In the genomic region with DNA sequence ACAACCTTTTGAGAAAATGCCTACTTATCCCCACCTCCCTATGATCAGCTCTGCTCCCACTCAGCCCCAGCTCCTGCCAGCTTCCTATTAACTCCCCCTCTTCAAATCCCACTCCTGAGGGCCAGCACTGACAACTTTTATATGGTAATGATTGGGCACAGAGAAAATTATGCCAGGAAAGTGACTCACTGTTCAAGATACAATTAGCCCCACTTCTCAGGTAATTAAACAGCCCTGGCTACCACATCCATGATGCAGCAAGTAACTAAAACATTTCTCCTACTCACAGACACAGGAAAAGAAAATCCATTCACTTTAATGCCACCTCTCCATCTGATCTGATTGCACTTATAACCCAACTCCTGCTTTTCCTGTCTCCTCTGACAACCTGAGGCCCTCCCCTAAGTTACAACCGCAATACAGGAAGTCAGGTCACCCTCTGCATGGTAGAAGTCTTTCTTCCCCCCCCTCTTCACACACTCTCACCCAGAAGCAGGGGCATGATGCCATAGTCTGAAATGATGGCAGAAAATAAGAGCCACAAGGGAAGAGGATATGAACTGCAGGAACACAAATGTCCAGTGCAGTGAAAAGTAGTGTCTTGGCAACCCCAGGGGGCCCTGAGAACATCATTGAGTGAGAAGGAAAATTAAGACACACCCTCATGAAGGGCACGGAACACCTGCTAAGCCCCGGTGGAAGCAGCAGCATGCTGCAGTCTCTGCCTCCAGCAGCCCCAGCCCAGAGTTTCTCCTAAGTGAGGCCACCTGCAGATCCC, we compare ENCODE assay signal across 8 cellular contexts. TPM values are rescaled to one million over a fixed set of nuclear protein-coding genes. Genes with fewer than 3 reads are reported as not detected.
DNase-seq lines count a peak whose midpoint lies in the region; ATAC-seq, FAIRE-seq and TF ChIP-seq lines count a peak whose summit lies in the region.

No MANE protein-coding gene starts in this region.

- intact Hi-C loops in thyroid gland (cut with DNase I): no loop called here

- no peaks in the 10 kb centered on the region for H3K27me3 Mint-ChIP-seq in activated T-helper 17 cell treated with anti-CD3 and anti-CD28 coated beads, Interleukin-2, amount 50 U/mL, for 72 hours

- TF ChIP-seq POLR2A in GM12892 (IDR thresholded peaks at IDR 0.05; ENCODE audit: low read depth, low read length) (no peak), thyroid gland (IDR thresholded peaks at IDR 0.05) (no peak)

- H3K4me3 Mint-ChIP-seq in activated T-helper 17 cell treated with anti-CD3 and anti-CD28 coated beads, Interleukin-2, amount 50 U/mL, for 72 hours: peak overlapping the region; percentile 52

- peak overlapping the region; percentile 14 for H3K27ac ChIP-seq in muscle layer of duodenum (ENCODE audit: low read length)
- no peak overlapping the region for H3K27ac ChIP-seq in thyroid gland

- H3K36me3 ChIP-seq in muscle layer of duodenum (ENCODE audit: control insufficient read depth in 1 of 2, insufficient read depth in 2 of 2, low read length in 2 of 2): no peaks in the 10 kb centered on the region
- no peaks in the 10 kb centered on the region for H3K36me3 ChIP-seq in thyroid gland

- no peaks in the 10 kb centered on the region for H3K9me3 ChIP-seq in muscle layer of duodenum (ENCODE audit: control insufficient read depth in 1 of 2, low read length in 2 of 2)
- no peaks in the 10 kb centered on the region for H3K9me3 ChIP-seq in thyroid gland

- H3K27ac Mint-ChIP-seq in activated T-helper 17 cell treated with anti-CD3 and anti-CD28 coated beads, Interleukin-2, amount 50 U/mL, for 72 hours: peak overlapping the region; percentile 51

- H3K4me3 ChIP-seq in muscle layer of duodenum (ENCODE audit: low read depth in 1 of 2, low read length in 2 of 2): no peak overlapping the region
- H3K4me3 ChIP-seq in thyroid gland (replicated peaks in 1 of 3): no peak overlapping the region

- H3K4me1 ChIP-seq in muscle layer of duodenum (ENCODE audit: control insufficient read depth in 1 of 2, insufficient read depth in 2 of 2, low read length in 2 of 2): peaks cover 0 to 19% of the 10 kb centered on the region in 2 donors
- H3K4me1 ChIP-seq in thyroid gland: peaks cover 8 to 16% of the 10 kb centered on the region in 2 donors

- ATAC-seq in activated T-helper 17 cell treated with anti-CD3 and anti-CD28 coated beads, Interleukin-2, amount 50 U/mL, for 72 hours (replicated peaks): peak; percentile 55
- no peak for ATAC-seq in omental fat pad (ENCODE audit: low FRiP score)

- H3K36me3 Mint-ChIP-seq in activated T-helper 17 cell treated with anti-CD3 and anti-CD28 coated beads, Interleukin-2, amount 50 U/mL, for 72 hours (ENCODE audit: low read depth): no peaks in the 10 kb centered on the region

- H3K27me3 ChIP-seq in muscle layer of duodenum (ENCODE audit: low read depth, low read length) (no peaks in the 10 kb centered on the region), thyroid gland (no peaks in the 10 kb centered on the region)

- H3K4me1 Mint-ChIP-seq in activated T-helper 17 cell treated with anti-CD3 and anti-CD28 coated beads, Interleukin-2, amount 50 U/mL, for 72 hours: peaks cover 51% of the 10 kb centered on the region

- no peak for TF ChIP-seq CTCF in omental fat pad (IDR thresholded peaks at IDR 0.05)
- TF ChIP-seq CTCF in thyroid gland (IDR thresholded peaks at IDR 0.05): no peak

- WGBS in thyroid gland, 2 donors: 64 to 73% methylated on average over 3 of the region's 3 CpGs

- DNase-seq in EH (ENCODE audit: low read depth): peak; percentile 40
- DNase-seq in NCI-H2107 (lab: John Stamatoyannopoulos, UW): peak; percentile 16
- DNase-seq in GM12892 (ENCODE audit: insufficient read length): no peak
- no peak for DNase-seq in omental fat pad (ENCODE audit: low spot score)
- DNase-seq in HuH-7 (ENCODE audit: low spot score): no peak
- no peak for DNase-seq in thyroid gland

- H3K9me3 Mint-ChIP-seq in activated T-helper 17 cell treated with anti-CD3 and anti-CD28 coated beads, Interleukin-2, amount 50 U/mL, for 72 hours: no peaks in the 10 kb centered on the region

- FAIRE-seq in GM12892 (lab: Jason Lieb, UNC): no peak

RNA-seq across cellular contexts. Expression of a gene that starts 54.4 kb away (rescaled TPM):
- total RNA-seq in activated T-helper 17 cell treated with anti-CD3 and anti-CD28 coated beads, Interleukin-2, amount 50 U/mL, for 72 hours: 10 to 100 TPM; 21.5 to 27.9 TPM
- 0.08 TPM for polyA plus RNA-seq in GM12892 (2012; ENCODE audit: missing spikeins)
- total RNA-seq in omental fat pad: 10 to 100 TPM; 18.4 to 65.0 (median 27.1) TPM
- total RNA-seq in thyroid gland: 1 to 10 TPM; 6.4 to 9.0 (median 6.7) TPM

Comparison
In these comparisons a context has a peak if more than half of its experiments do, and no peak if none do; other contexts are left out.
1. DNase-seq: peak in EH (single experiment) and NCI-H2107 (single experiment); none in GM12892 (single experiment), omental fat pad (single experiment), HuH-7 (single experiment) and thyroid gland (0 of 2).